1 cellular context compared by ENCODE assay signal in genomic region chr14:90408713-90409112, GRCh38.
TF ChIP-seq lines count a peak whose summit lies in the region.

No MANE protein-coding gene starts in this region.

TF ChIP-seq in GM23338, 12 proteins besides CTCF, POLR2A, EP300 and RAD21 (continued from another document):
- no peak for TF ChIP-seq ZNF462 (CRISPR knock-in tag; IDR thresholded peaks at IDR 0.05)
